19 cellular contexts compared by ENCODE assay signal in the genomic region with DNA sequence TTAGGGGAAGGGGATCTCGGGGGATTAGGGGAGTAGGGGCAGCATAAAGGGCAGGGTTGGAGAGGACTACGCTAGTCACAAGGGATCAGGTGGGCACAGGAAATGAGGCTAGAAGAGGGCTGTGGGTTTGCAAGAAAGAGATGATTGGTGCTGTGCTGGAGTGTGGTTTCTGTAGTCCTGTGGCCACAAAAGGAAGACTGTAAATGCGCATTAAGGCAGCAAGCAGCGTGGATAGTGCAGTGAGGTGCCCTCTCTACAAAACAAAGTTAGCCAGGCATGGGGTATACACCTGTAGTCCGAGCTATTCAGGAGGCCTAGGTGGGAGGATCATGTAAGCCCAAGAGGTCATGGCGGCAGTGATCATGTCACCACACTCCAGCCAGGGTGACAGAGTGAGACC.
A peak's percentile ranks its signal among the peaks of the same experiment; 100 is the strongest.
DNase-seq lines count a peak whose midpoint lies in the region; ATAC-seq and TF ChIP-seq lines count a peak whose summit lies in the region.
"Had no signal": no experiment of that assay in that cellular context is flagged by ENCODE, and none has a peak within 500 bp of the region (broad histone marks: within the 10 kb centered on the region; RNA-seq: fewer than 3 reads in every experiment).

No MANE protein-coding gene starts in this region.

- H3K4me1 Mint-ChIP-seq in activated CD8-positive, alpha-beta memory T cell treated with anti-CD3 and anti-CD28 coated beads, Interleukin-2, amount 10 ng/mL, durations not matched to agents 7 days and 5 days = peaks cover 20% of the 10 kb centered on the region
- peaks cover 15% of the 10 kb centered on the region for H3K4me1 Mint-ChIP-seq in T-helper 1 cell treated with Interleukin-12 subunit alpha and Interleukin-12 subunit beta and Interleukin-4 antibody, amounts not matched to agents 30 μg/mL and 1 μg/mL, for 36 hours (ENCODE audit: low read depth)
- H3K4me1 Mint-ChIP-seq in effector memory CD8-positive, alpha-beta T cell (ENCODE audit: low read depth in 2 of 2) = peaks cover 14 to 19% of the 10 kb centered on the region in 2 donors
- H3K4me1 Mint-ChIP-seq in stimulated activated naive B cell treated with anti-CD40 and anti-IgM and Interleukin-4, amounts not matched to agents 10 μg/mL and 1 μg/mL and 100 μg/mL, for 72 hours = peaks cover 0 to 3% of the 10 kb centered on the region in 2 donors
- H3K4me1 Mint-ChIP-seq in CD14-positive monocyte = peaks cover 2% of the 10 kb centered on the region

- no peak for TF ChIP-seq POLR2A in esophagus muscularis mucosa (IDR thresholded peaks at IDR 0.05; ENCODE audit: low read depth)

- no peak overlapping the region for H3K4me3 ChIP-seq in esophagus muscularis mucosa
- H3K4me3 ChIP-seq: stomach, uterus had no signal

- H3K9me3 ChIP-seq in esophagus muscularis mucosa = no peaks in the 10 kb centered on the region
- H3K9me3 ChIP-seq: stomach, uterus had no signal

- H3K27ac Mint-ChIP-seq in activated CD8-positive, alpha-beta memory T cell treated with anti-CD3 and anti-CD28 coated beads, Interleukin-2, amount 10 ng/mL, durations not matched to agents 7 days and 5 days = peak overlapping the region; percentile 35
- peak overlapping the region; percentile 57 for H3K27ac Mint-ChIP-seq in T-helper 1 cell treated with Interleukin-12 subunit alpha and Interleukin-12 subunit beta and Interleukin-4 antibody, amounts not matched to agents 30 μg/mL and 1 μg/mL, for 36 hours
- H3K27ac Mint-ChIP-seq in effector memory CD8-positive, alpha-beta T cell = peak overlapping the region; percentile 55 to 94
- H3K27ac Mint-ChIP-seq in stimulated activated naive B cell treated with anti-CD40 and anti-IgM and Interleukin-4, amounts not matched to agents 10 μg/mL and 1 μg/mL and 100 μg/mL, for 72 hours = peak overlapping the region; percentile 37
- H3K27ac Mint-ChIP-seq in CD14-positive monocyte = peak overlapping the region in 2 of 7 donors; percentile 33 to 56
- H3K27ac Mint-ChIP-seq: progenitor cell of endocrine pancreas had no signal

- no peaks in the 10 kb centered on the region for H3K27me3 Mint-ChIP-seq in activated CD8-positive, alpha-beta memory T cell treated with anti-CD3 and anti-CD28 coated beads, Interleukin-2, amount 10 ng/mL, durations not matched to agents 7 days and 5 days
- H3K27me3 Mint-ChIP-seq in T-helper 1 cell treated with Interleukin-12 subunit alpha and Interleukin-12 subunit beta and Interleukin-4 antibody, amounts not matched to agents 30 μg/mL and 1 μg/mL, for 36 hours (ENCODE audit: low read depth) = no peaks in the 10 kb centered on the region
- no peaks in the 10 kb centered on the region for H3K27me3 Mint-ChIP-seq in effector memory CD8-positive, alpha-beta T cell
- H3K27me3 Mint-ChIP-seq in stimulated activated naive B cell treated with anti-CD40 and anti-IgM and Interleukin-4, amounts not matched to agents 10 μg/mL and 1 μg/mL and 100 μg/mL, for 72 hours = no peaks in the 10 kb centered on the region
- H3K27me3 Mint-ChIP-seq in CD14-positive monocyte (ENCODE audit: low read depth in 3 of 3) = peaks cover 0 to 2% (median 0%) of the 10 kb centered on the region in 3 donors
- H3K27me3 Mint-ChIP-seq: brain, progenitor cell of endocrine pancreas had no signal

- intact Hi-C loops in CD14-positive monocyte (cut with micrococcal nuclease) (no loop called here), esophagus muscularis mucosa (cut with DNase I) (no loop called here)

- TF ChIP-seq EP300 in esophagus muscularis mucosa (IDR thresholded peaks at IDR 0.05) = no peak

- DNase-seq in activated CD8-positive, alpha-beta memory T cell treated with anti-CD3 and anti-CD28 coated beads, Interleukin-2, amount 10 ng/mL, durations not matched to agents 7 days and 5 days = peak; percentile 73
- no peak for DNase-seq in activated CD8-positive, alpha-beta memory T cell treated with anti-CD3 and anti-CD28 coated beads, Interleukin-2, amount 50 U/mL, for 48 hours
- DNase-seq in effector memory CD8-positive, alpha-beta T cell = no peak
- no peak for DNase-seq in stimulated activated naive B cell treated with anti-CD40 and anti-IgM and Interleukin-4, amounts not matched to agents 10 μg/mL and 1 μg/mL and 100 μg/mL, for 72 hours
- DNase-seq in CD14-positive monocyte (ENCODE audit: low spot score) (no peak), A172 (ENCODE audit: low spot score) (no peak), esophagus muscularis mucosa (ENCODE audit: extremely low spot score) (no peak)
- DNase-seq: activated CD4-positive, alpha-beta T cell treated with anti-CD3 and anti-CD28 coated beads for 4 hours; activated effector memory CD4-positive, alpha-beta T cell treated with anti-CD3 and anti-CD28 coated beads, Interleukin-2, amount 50 U/mL, for 16 hours; dermis blood vessel endothelial cell; H7; NCI-H1694; NCI-H446 treated with DMSO at 0.1 percent for 48 hours; SHP77; stomach; uterus had no signal

- H3K4me1 ChIP-seq in esophagus muscularis mucosa = no peaks in the 10 kb centered on the region
- H3K4me1 ChIP-seq: uterus had no signal

- peak; percentile 81 for ATAC-seq in activated CD8-positive, alpha-beta memory T cell treated with anti-CD3 and anti-CD28 coated beads, Interleukin-2, amount 10 ng/mL, durations not matched to agents 7 days and 5 days
- ATAC-seq in effector memory CD8-positive, alpha-beta T cell (replicated peaks) = peak; percentile 80
- ATAC-seq in stimulated activated naive B cell treated with anti-CD40 and anti-IgM and Interleukin-4, amounts not matched to agents 10 μg/mL and 1 μg/mL and 100 μg/mL, for 72 hours (replicated peaks) = no peak

- CTCF ChIA-PET in activated CD8-positive, alpha-beta memory T cell treated with anti-CD3 and anti-CD28 coated beads, Interleukin-2, amount 10 ng/mL, durations not matched to agents 7 days and 5 days (lab: Charles Lee) = no interaction called here

- H3K36me3 ChIP-seq in esophagus muscularis mucosa = peaks cover 15 to 35% (median 25%) of the 10 kb centered on the region in 4 donors
- H3K36me3 ChIP-seq: uterus had no signal

- H3K27ac ChIP-seq in esophagus muscularis mucosa (replicated peaks in 1 of 4) = no peak overlapping the region
- H3K27ac ChIP-seq: stomach, uterus had no signal

- no peaks in the 10 kb centered on the region for H3K27me3 ChIP-seq in esophagus muscularis mucosa
- H3K27me3 ChIP-seq: stomach, uterus had no signal

- no peak overlapping the region for H3K4me3 Mint-ChIP-seq in activated CD8-positive, alpha-beta memory T cell treated with anti-CD3 and anti-CD28 coated beads, Interleukin-2, amount 10 ng/mL, durations not matched to agents 7 days and 5 days
- peak overlapping the region; percentile 26 for H3K4me3 Mint-ChIP-seq in T-helper 1 cell treated with Interleukin-12 subunit alpha and Interleukin-12 subunit beta and Interleukin-4 antibody, amounts not matched to agents 30 μg/mL and 1 μg/mL, for 36 hours
- peak overlapping the region; percentile 26 to 54 for H3K4me3 Mint-ChIP-seq in effector memory CD8-positive, alpha-beta T cell
- H3K4me3 Mint-ChIP-seq in stimulated activated naive B cell treated with anti-CD40 and anti-IgM and Interleukin-4, amounts not matched to agents 10 μg/mL and 1 μg/mL and 100 μg/mL, for 72 hours = no peak overlapping the region
- H3K4me3 Mint-ChIP-seq in CD14-positive monocyte = no peak overlapping the region
- H3K4me3 Mint-ChIP-seq: brain had no signal

- peaks cover 13% of the 10 kb centered on the region for H3K36me3 Mint-ChIP-seq in activated CD8-positive, alpha-beta memory T cell treated with anti-CD3 and anti-CD28 coated beads, Interleukin-2, amount 10 ng/mL, durations not matched to agents 7 days and 5 days
- peaks cover 9% of the 10 kb centered on the region for H3K36me3 Mint-ChIP-seq in T-helper 1 cell treated with Interleukin-12 subunit alpha and Interleukin-12 subunit beta and Interleukin-4 antibody, amounts not matched to agents 30 μg/mL and 1 μg/mL, for 36 hours (ENCODE audit: low read depth)
- H3K36me3 Mint-ChIP-seq in effector memory CD8-positive, alpha-beta T cell (ENCODE audit: insufficient read depth) = peaks cover 18% of the 10 kb centered on the region
- peaks cover 16 to 37% of the 10 kb centered on the region in 2 donors for H3K36me3 Mint-ChIP-seq in stimulated activated naive B cell treated with anti-CD40 and anti-IgM and Interleukin-4, amounts not matched to agents 10 μg/mL and 1 μg/mL and 100 μg/mL, for 72 hours
- H3K36me3 Mint-ChIP-seq in CD14-positive monocyte = peaks cover 32 to 39% of the 10 kb centered on the region in 2 donors

- TF ChIP-seq CTCF in CD14-positive monocyte (IDR thresholded peaks at IDR 0.05) (no peak), esophagus muscularis mucosa (IDR thresholded peaks at IDR 0.05) (no peak)

- WGBS in esophagus muscularis mucosa = 92% methylated on average over 6 of the region's 6 CpGs

- H3K9me3 Mint-ChIP-seq in activated CD8-positive, alpha-beta memory T cell treated with anti-CD3 and anti-CD28 coated beads, Interleukin-2, amount 10 ng/mL, durations not matched to agents 7 days and 5 days (ENCODE audit: low read depth) = no peaks in the 10 kb centered on the region
- no peaks in the 10 kb centered on the region for H3K9me3 Mint-ChIP-seq in T-helper 1 cell treated with Interleukin-12 subunit alpha and Interleukin-12 subunit beta and Interleukin-4 antibody, amounts not matched to agents 30 μg/mL and 1 μg/mL, for 36 hours
- no peaks in the 10 kb centered on the region for H3K9me3 Mint-ChIP-seq in effector memory CD8-positive, alpha-beta T cell
- no peaks in the 10 kb centered on the region for H3K9me3 Mint-ChIP-seq in stimulated activated naive B cell treated with anti-CD40 and anti-IgM and Interleukin-4, amounts not matched to agents 10 μg/mL and 1 μg/mL and 100 μg/mL, for 72 hours
- peaks cover 0 to 8% (median 5%) of the 10 kb centered on the region in 7 donors for H3K9me3 Mint-ChIP-seq in CD14-positive monocyte
- H3K9me3 Mint-ChIP-seq: brain had no signal

Comparison
In these comparisons a context has a peak if more than half of its experiments do, and no peak if none do; other contexts are left out.
1. ATAC-seq: peak in activated CD8-positive, alpha-beta memory T cell treated with anti-CD3 and anti-CD28 coated beads, Interleukin-2, amount 10 ng/mL, durations not matched to agents 7 days and 5 days (single experiment) and effector memory CD8-positive, alpha-beta T cell (single experiment); none in stimulated activated naive B cell treated with anti-CD40 and anti-IgM and Interleukin-4, amounts not matched to agents 10 μg/mL and 1 μg/mL and 100 μg/mL, for 72 hours (0 of 2).
2. H3K4me3 Mint-ChIP-seq: peak in T-helper 1 cell treated with Interleukin-12 subunit alpha and Interleukin-12 subunit beta and Interleukin-4 antibody, amounts not matched to agents 30 μg/mL and 1 μg/mL, for 36 hours (single experiment) and effector memory CD8-positive, alpha-beta T cell (2 of 2); none in activated CD8-positive, alpha-beta memory T cell treated with anti-CD3 and anti-CD28 coated beads, Interleukin-2, amount 10 ng/mL, durations not matched to agents 7 days and 5 days (single experiment), stimulated activated naive B cell treated with anti-CD40 and anti-IgM and Interleukin-4, amounts not matched to agents 10 μg/mL and 1 μg/mL and 100 μg/mL, for 72 hours (0 of 2) and CD14-positive monocyte (0 of 2).